ENCODE assay signal across 9 cellular contexts in the genomic region with DNA sequence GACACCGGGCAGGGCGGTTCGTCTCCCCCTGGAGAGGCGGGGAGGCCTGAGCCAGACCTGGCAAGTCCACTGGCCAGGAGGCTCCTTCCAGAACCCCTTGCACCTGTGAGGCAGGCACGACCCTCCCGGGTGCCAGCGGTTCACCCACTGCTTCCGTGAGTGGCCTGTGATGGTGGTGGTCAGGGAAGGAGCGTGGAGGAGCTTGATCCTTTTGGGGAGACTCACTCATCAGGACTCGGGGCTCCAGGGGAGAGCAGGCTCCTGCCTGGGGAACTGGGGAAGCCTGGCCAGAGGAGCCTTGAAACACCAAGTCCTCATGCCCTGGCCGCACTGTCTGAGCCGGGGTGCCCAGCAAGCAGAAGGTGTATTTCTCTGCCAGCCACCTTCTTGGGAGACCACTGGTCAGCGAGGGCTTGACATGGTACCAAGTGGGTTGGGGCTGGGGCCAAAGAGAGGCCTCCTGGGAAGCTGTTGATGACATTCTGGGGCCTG. TPM values are rescaled to one million over a fixed set of nuclear protein-coding genes. Genes with fewer than 3 reads are reported as not detected.
DNase-seq lines count a peak whose midpoint lies in the region; ATAC-seq lines count a peak whose summit lies in the region.
"Had no signal": no experiment of that assay in that cellular context is flagged by ENCODE, and none has a peak within 500 bp of the region (broad histone marks: within the 10 kb centered on the region; RNA-seq: fewer than 3 reads in every experiment).

No MANE protein-coding gene starts in this region.

- peak overlapping the region; percentile 67; the same call in 1 of the 2 replicates for H3K9ac ChIP-seq in iPS-20b (ENCODE audit: low read depth, low read length)
- H3K9ac ChIP-seq in stomach smooth muscle (ENCODE audit: low read length in 2 of 2) = peak overlapping the region; percentile 69 to 76

- H3K27me3 ChIP-seq in iPS-20b (ENCODE audit: insufficient read depth, low read length) (no peaks in the 10 kb centered on the region), stomach smooth muscle (ENCODE audit: control insufficient read depth in 1 of 2, insufficient read depth in 2 of 2, low read length in 2 of 2) (peaks cover 0 to 6% of the 10 kb centered on the region in 2 donors)

- H3K36me3 ChIP-seq in iPS-20b (ENCODE audit: insufficient read depth, low read depth, low read length) (peaks cover 28% of the 10 kb centered on the region; the same call in 1 of the 2 replicates), stomach smooth muscle (ENCODE audit: control insufficient read depth in 2 of 2, insufficient read depth in 2 of 2, low read length in 2 of 2) (peaks cover 22% of the 10 kb centered on the region in 2 donors)

- peak overlapping the region; percentile 63 for H3K4me3 ChIP-seq in iPS-20b (ENCODE audit: low read length)
- H3K4me3 ChIP-seq in stomach smooth muscle (ENCODE audit: low read length in 2 of 2) = peak overlapping the region; percentile 57 to 69

- peaks cover 6% of the 10 kb centered on the region for H3K36me3 Mint-ChIP-seq in T-helper 1 cell treated with Interleukin-12 subunit alpha and Interleukin-12 subunit beta and Interleukin-4 antibody, amounts not matched to agents 30 μg/mL and 1 μg/mL, for 36 hours (ENCODE audit: low read depth)
- peaks cover 11% of the 10 kb centered on the region for H3K36me3 Mint-ChIP-seq in activated T-helper 1 cell treated with anti-CD3 and anti-CD28 coated beads, Interleukin-12 subunit alpha, Interleukin-12 subunit beta, Interleukin-2, Interleukin-4 antibody, amounts not matched to agents 30 ng/mL and 10 ng/mL and 1 ng/mL, durations not matched to agents 14 hours and 24 hours and 36 hours (ENCODE audit: low read depth)

- no peak overlapping the region for H3K27ac Mint-ChIP-seq in T-helper 1 cell treated with Interleukin-12 subunit alpha and Interleukin-12 subunit beta and Interleukin-4 antibody, amounts not matched to agents 30 μg/mL and 1 μg/mL, for 36 hours
- H3K27ac Mint-ChIP-seq in activated T-helper 1 cell treated with anti-CD3 and anti-CD28 coated beads, Interleukin-12 subunit alpha, Interleukin-12 subunit beta, Interleukin-2, Interleukin-4 antibody, amounts not matched to agents 30 ng/mL and 10 ng/mL and 1 ng/mL, durations not matched to agents 14 hours and 24 hours and 36 hours = no peak overlapping the region

- DNase-seq in T-helper 1 cell = no peak
- DNase-seq in activated T-helper 1 cell treated with anti-CD3 and anti-CD28 coated beads, Interleukin-12 subunit alpha, Interleukin-12 subunit beta, Interleukin-2, Interleukin-4 antibody, amounts not matched to agents 30 ng/mL and 10 ng/mL and 1 ng/mL, durations not matched to agents 14 hours and 24 hours and 36 hours (ENCODE audit: low spot score) = no peak
- no peak for DNase-seq in NCI-H2107 treated with DMSO at 0.1 percent for 48 hours (lab: John Stamatoyannopoulos, UW; ENCODE audit: unreplicated experiment)
- DNase-seq in SW 1271 (lab: John Stamatoyannopoulos, UW) = no peak
- DNase-seq: activated gamma-delta T cell treated with Interleukin-2 at 50 U/mL for 16 hours had no signal

- no peaks in the 10 kb centered on the region for H3K27me3 Mint-ChIP-seq in T-helper 1 cell treated with Interleukin-12 subunit alpha and Interleukin-12 subunit beta and Interleukin-4 antibody, amounts not matched to agents 30 μg/mL and 1 μg/mL, for 36 hours (ENCODE audit: low read depth)
- H3K27me3 Mint-ChIP-seq in activated T-helper 1 cell treated with anti-CD3 and anti-CD28 coated beads, Interleukin-12 subunit alpha, Interleukin-12 subunit beta, Interleukin-2, Interleukin-4 antibody, amounts not matched to agents 30 ng/mL and 10 ng/mL and 1 ng/mL, durations not matched to agents 14 hours and 24 hours and 36 hours (ENCODE audit: insufficient read depth) = no peaks in the 10 kb centered on the region

- H3K4me1 ChIP-seq in iPS-20b (ENCODE audit: insufficient read depth, low read length) (no peaks in the 10 kb centered on the region), stomach smooth muscle (ENCODE audit: control insufficient read depth, insufficient read depth, low read length) (peaks cover 26% of the 10 kb centered on the region)

- peaks cover 16% of the 10 kb centered on the region for H3K4me1 Mint-ChIP-seq in T-helper 1 cell treated with Interleukin-12 subunit alpha and Interleukin-12 subunit beta and Interleukin-4 antibody, amounts not matched to agents 30 μg/mL and 1 μg/mL, for 36 hours (ENCODE audit: low read depth)
- no peaks in the 10 kb centered on the region for H3K4me1 Mint-ChIP-seq in activated T-helper 1 cell treated with anti-CD3 and anti-CD28 coated beads, Interleukin-12 subunit alpha, Interleukin-12 subunit beta, Interleukin-2, Interleukin-4 antibody, amounts not matched to agents 30 ng/mL and 10 ng/mL and 1 ng/mL, durations not matched to agents 14 hours and 24 hours and 36 hours (ENCODE audit: low read depth)

- ATAC-seq in GM18907 (IDR thresholded peaks at IDR 0.05; ENCODE audit: unreplicated experiment) = no peak

- H3K9me3 Mint-ChIP-seq in T-helper 1 cell treated with Interleukin-12 subunit alpha and Interleukin-12 subunit beta and Interleukin-4 antibody, amounts not matched to agents 30 μg/mL and 1 μg/mL, for 36 hours = no peaks in the 10 kb centered on the region
- H3K9me3 Mint-ChIP-seq in activated T-helper 1 cell treated with anti-CD3 and anti-CD28 coated beads, Interleukin-12 subunit alpha, Interleukin-12 subunit beta, Interleukin-2, Interleukin-4 antibody, amounts not matched to agents 30 ng/mL and 10 ng/mL and 1 ng/mL, durations not matched to agents 14 hours and 24 hours and 36 hours = no peaks in the 10 kb centered on the region

- intact Hi-C loops in activated T-helper 1 cell treated with anti-CD3 and anti-CD28 coated beads, Interleukin-12 subunit alpha, Interleukin-12 subunit beta, Interleukin-2, Interleukin-4 antibody, amounts not matched to agents 30 ng/mL and 10 ng/mL and 1 ng/mL, durations not matched to agents 14 hours and 24 hours and 36 hours (cut with micrococcal nuclease) = loop anchor here (1.0 kb wide), 1 partner anchor 34 kb away; no protein-coding TSS in a partner anchor

- H3K9me3 ChIP-seq in iPS-20b (ENCODE audit: insufficient read depth, low read depth, low read length) (no peaks in the 10 kb centered on the region), stomach smooth muscle (ENCODE audit: control insufficient read depth in 2 of 2, low read length in 2 of 2) (no peaks in the 10 kb centered on the region)

- H3K27ac ChIP-seq in iPS-20b (ENCODE audit: low read length) = no peak overlapping the region
- peak overlapping the region; percentile 41 for H3K27ac ChIP-seq in stomach smooth muscle (ENCODE audit: low read length)

- peak overlapping the region; percentile 25 for H3K4me3 Mint-ChIP-seq in T-helper 1 cell treated with Interleukin-12 subunit alpha and Interleukin-12 subunit beta and Interleukin-4 antibody, amounts not matched to agents 30 μg/mL and 1 μg/mL, for 36 hours
- peak overlapping the region; percentile 65 for H3K4me3 Mint-ChIP-seq in activated T-helper 1 cell treated with anti-CD3 and anti-CD28 coated beads, Interleukin-12 subunit alpha, Interleukin-12 subunit beta, Interleukin-2, Interleukin-4 antibody, amounts not matched to agents 30 ng/mL and 10 ng/mL and 1 ng/mL, durations not matched to agents 14 hours and 24 hours and 36 hours

RNA-seq across cellular contexts. Expression of gene FAM50A, which starts 0.9 kb away (rescaled TPM):
- total RNA-seq in activated T-helper 1 cell treated with anti-CD3 and anti-CD28 coated beads, Interleukin-12 subunit alpha, Interleukin-12 subunit beta, Interleukin-2, Interleukin-4 antibody, amounts not matched to agents 30 ng/mL and 10 ng/mL and 1 ng/mL, durations not matched to agents 14 hours and 24 hours and 36 hours = 84.9 and 95.4 TPM in 2 replicates

RNA-seq across cellular contexts. Expression of gene GDI1, which starts 7.8 kb away (rescaled TPM):
- total RNA-seq in activated T-helper 1 cell treated with anti-CD3 and anti-CD28 coated beads, Interleukin-12 subunit alpha, Interleukin-12 subunit beta, Interleukin-2, Interleukin-4 antibody, amounts not matched to agents 30 ng/mL and 10 ng/mL and 1 ng/mL, durations not matched to agents 14 hours and 24 hours and 36 hours = 110 and 113 TPM in 2 replicates

RNA-seq across cellular contexts. Expression of gene PLXNA3, which starts 13.3 kb away (rescaled TPM):
- 45.4 and 61.1 TPM in 2 replicates for total RNA-seq in activated T-helper 1 cell treated with anti-CD3 and anti-CD28 coated beads, Interleukin-12 subunit alpha, Interleukin-12 subunit beta, Interleukin-2, Interleukin-4 antibody, amounts not matched to agents 30 ng/mL and 10 ng/mL and 1 ng/mL, durations not matched to agents 14 hours and 24 hours and 36 hours

RNA-seq across cellular contexts. Expression of gene ATP6AP1, which starts 16.3 kb away (rescaled TPM):
- total RNA-seq in activated T-helper 1 cell treated with anti-CD3 and anti-CD28 coated beads, Interleukin-12 subunit alpha, Interleukin-12 subunit beta, Interleukin-2, Interleukin-4 antibody, amounts not matched to agents 30 ng/mL and 10 ng/mL and 1 ng/mL, durations not matched to agents 14 hours and 24 hours and 36 hours = 49.8 and 54.3 TPM in 2 replicates

RNA-seq across cellular contexts. Expression of gene TAFAZZIN, which starts 33.5 kb away (rescaled TPM):
- total RNA-seq in activated T-helper 1 cell treated with anti-CD3 and anti-CD28 coated beads, Interleukin-12 subunit alpha, Interleukin-12 subunit beta, Interleukin-2, Interleukin-4 antibody, amounts not matched to agents 30 ng/mL and 10 ng/mL and 1 ng/mL, durations not matched to agents 14 hours and 24 hours and 36 hours = 65.2 and 69.2 TPM in 2 replicates
